Comparison of ENCODE assay signal across 29 cellular contexts in genomic region chr20:58188496-58188895, GRCh38. TPM values are rescaled to one million over a fixed set of nuclear protein-coding genes. Genes with fewer than 3 reads are reported as not detected.
DNase-seq lines count a peak whose midpoint lies in the region; ATAC-seq and TF ChIP-seq lines count a peak whose summit lies in the region.
"Had no signal": no experiment of that assay in that cellular context is flagged by ENCODE, and none has a peak within 500 bp of the region (broad histone marks: within the 10 kb centered on the region; RNA-seq: fewer than 3 reads in every experiment).

No MANE protein-coding gene starts in this region.

- no peak overlapping the region for H2BK5ac ChIP-seq in mesendoderm (ENCODE audit: low read length)

- H3K18ac ChIP-seq in mesendoderm (ENCODE audit: low read length), result no peak overlapping the region

- no peak for ATAC-seq in HG02678 (IDR thresholded peaks at IDR 0.05; ENCODE audit: unreplicated experiment)
- ATAC-seq: activated CD8-positive, alpha-beta T cell treated with anti-CD3 and anti-CD28 coated beads, Interleukin-2, amount 10 ng/mL, durations not matched to agents 7 days and 5 days; activated naive CD4-positive, alpha-beta T cell treated with anti-CD3 and anti-CD28 coated beads, Interleukin-2, amount 50 U/mL, for 72 hours; gastroesophageal sphincter; natural killer cell had no signal

- H3K23ac ChIP-seq in mesendoderm (ENCODE audit: low read length), result no peak overlapping the region

- H4K5ac ChIP-seq in mesendoderm (ENCODE audit: low read length), result no peak overlapping the region

- H3K9me3 ChIP-seq in Loucy (ENCODE audit: insufficient read depth, low read depth, low read length), result no peaks in the 10 kb centered on the region
- H3K9me3 ChIP-seq in CD8-positive, alpha-beta memory T cell (ENCODE audit: low read length), result no peaks in the 10 kb centered on the region
- H3K9me3 ChIP-seq: ovary, SK-N-SH, thyroid gland had no signal

- WGBS in mesendoderm (ENCODE audit: extremely low coverage, insufficient coverage, low lambda C conversion rate), result no CpG with 5 or more reads among the region's 3 CpGs

- no peak overlapping the region for H3K56ac ChIP-seq in mesendoderm (ENCODE audit: low read length)

- H3K9me2 ChIP-seq in Loucy (replicated peaks; ENCODE audit: low read depth, low read length), result no peaks in the 10 kb centered on the region
- H3K9me2 ChIP-seq: SK-N-SH had no signal

- H3K36me3 ChIP-seq in GM06990 (ENCODE audit: control insufficient read depth, insufficient read depth, low read length) (no peaks in the 10 kb centered on the region), Loucy (ENCODE audit: insufficient read depth, low read length) (no peaks in the 10 kb centered on the region), mesendoderm (ENCODE audit: control insufficient read depth, insufficient read depth, low read length) (no peaks in the 10 kb centered on the region)
- no peaks in the 10 kb centered on the region for H3K36me3 ChIP-seq in CD8-positive, alpha-beta memory T cell (ENCODE audit: insufficient read depth, low read length)
- H3K36me3 ChIP-seq: cardiac muscle cell, gastroesophageal sphincter, ovary, right atrium auricular region, stomach, thyroid gland had no signal

- H3K27me3 Mint-ChIP-seq in chondrocyte (ENCODE audit: low read depth), result peaks cover 11% of the 10 kb centered on the region
- peaks cover 21 to 41% of the 10 kb centered on the region in 2 donors for H3K27me3 Mint-ChIP-seq in CD8-positive, alpha-beta memory T cell
- H3K27me3 Mint-ChIP-seq: dendritic cell treated with granulocyte-macrophage colony-stimulating factor and Interleukin-4, amounts not matched to agents 40 ng/mL and 50 ng/mL, for 4 days had no signal

- H3K4ac ChIP-seq in mesendoderm (ENCODE audit: low read depth, low read length), result no peak overlapping the region

- no peaks in the 10 kb centered on the region for H4K20me1 ChIP-seq in Loucy (ENCODE audit: insufficient read depth, low read length, poor library complexity, severe bottlenecking)

- no peaks in the 10 kb centered on the region for H3K79me2 ChIP-seq in Loucy (ENCODE audit: insufficient read depth, low read length)
- no peaks in the 10 kb centered on the region for H3K79me2 ChIP-seq in mesendoderm (ENCODE audit: control insufficient read depth, insufficient read depth, low read length)

- peaks cover 3% of the 10 kb centered on the region for H3K36me3 Mint-ChIP-seq in chondrocyte (ENCODE audit: low read depth)
- H3K36me3 Mint-ChIP-seq in CD8-positive, alpha-beta memory T cell, result no peaks in the 10 kb centered on the region
- H3K36me3 Mint-ChIP-seq: activated naive CD4-positive, alpha-beta T cell treated with anti-CD3 and anti-CD28 coated beads, Interleukin-2, amount 50 U/mL, for 72 hours; natural killer cell had no signal

- peak; percentile 2 for TF ChIP-seq CTCF in GM06990 (IDR thresholded peaks at IDR 0.05; ENCODE audit: insufficient read depth, low read length, poor library complexity, severe bottlenecking)
- 0 out of 2 replicates have a peak, but pooled peaks have one; percentile 24 for TF ChIP-seq CTCF in Loucy (conservative IDR thresholded peaks at IDR 0.05; ENCODE audit: low read length)
- TF ChIP-seq CTCF in chondrocyte (IDR thresholded peaks at IDR 0.05), result peak; percentile 27
- TF ChIP-seq CTCF in coronary artery (IDR thresholded peaks at IDR 0.05), result no peak

- H3K27ac Mint-ChIP-seq in chondrocyte (ENCODE audit: unreplicated experiment), result no peak overlapping the region
- H3K27ac Mint-ChIP-seq in CD8-positive, alpha-beta memory T cell, result no peak overlapping the region
- H3K27ac Mint-ChIP-seq: activated CD8-positive, alpha-beta T cell treated with anti-CD3 and anti-CD28 coated beads, Interleukin-2, amount 10 ng/mL, durations not matched to agents 7 days and 5 days; activated naive CD4-positive, alpha-beta T cell treated with anti-CD3 and anti-CD28 coated beads, Interleukin-2, amount 50 U/mL, for 72 hours; dendritic cell treated with granulocyte-macrophage colony-stimulating factor and Interleukin-4, amounts not matched to agents 40 ng/mL and 50 ng/mL, for 4 days; natural killer cell; T-helper 1 cell treated with Interleukin-12 subunit alpha and Interleukin-12 subunit beta and Interleukin-4 antibody, amounts not matched to agents 30 μg/mL and 1 μg/mL, for 36 hours had no signal

- H3F3A ChIP-seq in Loucy (ENCODE audit: low read depth), result no peaks in the 10 kb centered on the region

- H3K4me1 Mint-ChIP-seq in chondrocyte (ENCODE audit: low read depth), result no peaks in the 10 kb centered on the region
- no peaks in the 10 kb centered on the region for H3K4me1 Mint-ChIP-seq in CD8-positive, alpha-beta memory T cell
- H3K4me1 Mint-ChIP-seq: natural killer cell had no signal

- no peak overlapping the region for H3K9ac ChIP-seq in Loucy (ENCODE audit: low read depth, low read length, poor library complexity, severe bottlenecking)
- H3K9ac ChIP-seq in mesendoderm (ENCODE audit: low read length), result no peak overlapping the region
- H3K9ac ChIP-seq: SK-N-SH had no signal

- H2AK5ac ChIP-seq in mesendoderm (ENCODE audit: low read length), result no peak overlapping the region

- H2BK15ac ChIP-seq in mesendoderm (replicated peaks; ENCODE audit: low read depth), result no peak overlapping the region

- no peak overlapping the region for H4K8ac ChIP-seq in mesendoderm (ENCODE audit: low read depth, low read length)

- POLR2A ChIA-PET in CD8-positive, alpha-beta memory T cell (lab: Charles Lee), result no interaction called here

- CTCF ChIA-PET in CD8-positive, alpha-beta memory T cell (lab: Charles Lee), result no interaction called here

- no peak overlapping the region for H3K4me3 Mint-ChIP-seq in chondrocyte (ENCODE audit: unreplicated experiment)
- no peak overlapping the region for H3K4me3 Mint-ChIP-seq in CD8-positive, alpha-beta memory T cell
- H3K4me3 Mint-ChIP-seq: activated CD8-positive, alpha-beta T cell treated with anti-CD3 and anti-CD28 coated beads, Interleukin-2, amount 10 ng/mL, durations not matched to agents 7 days and 5 days; dendritic cell treated with granulocyte-macrophage colony-stimulating factor and Interleukin-4, amounts not matched to agents 40 ng/mL and 50 ng/mL, for 4 days; natural killer cell; T-helper 1 cell treated with Interleukin-12 subunit alpha and Interleukin-12 subunit beta and Interleukin-4 antibody, amounts not matched to agents 30 μg/mL and 1 μg/mL, for 36 hours had no signal

- H3K4me3 ChIP-seq in GM06990 (replicated peaks; ENCODE audit: low read depth, low read length) (no peak overlapping the region), Loucy (ENCODE audit: low read length, poor library complexity, severe bottlenecking) (no peak overlapping the region), mesendoderm (ENCODE audit: low read length) (no peak overlapping the region), coronary artery (no peak overlapping the region)
- no peak overlapping the region for H3K4me3 ChIP-seq in CD8-positive, alpha-beta memory T cell (ENCODE audit: low read length)
- H3K4me3 ChIP-seq: cardiac muscle cell, gastroesophageal sphincter, ovary, right atrium auricular region, stomach, thyroid gland had no signal

- no peak for DNase-seq in GM06990 (ENCODE audit: extremely low read depth, insufficient read length)
- DNase-seq in chondrocyte (ENCODE audit: low spot score), result no peak
- DNase-seq in mesendoderm, result peak; percentile 71
- no peak for DNase-seq in coronary artery (ENCODE audit: low spot score)
- no peak for DNase-seq in activated CD4-positive, alpha-beta T cell treated with anti-CD3 and anti-CD28 coated beads for 48 hours
- DNase-seq in CD8-positive, alpha-beta memory T cell, result no peak
- DNase-seq: activated CD4-positive, alpha-beta T cell treated with anti-CD3 and anti-CD28 coated beads for 1 hour; activated CD8-positive, alpha-beta T cell treated with anti-CD3 and anti-CD28 coated beads, Interleukin-2, amount 10 ng/mL, durations not matched to agents 7 days and 5 days; hippocampal formation; islet precursor cell; Karpas-422; natural killer cell; NCI-H1694 treated with DMSO at 0.1 percent for 48 hours; NCI-H2171 treated with DMSO at 0.1 percent for 48 hours; ovary; RPMI8226; SK-N-SH; stimulated activated CD4-positive, alpha-beta T cell treated with anti-CD3 and anti-CD28 coated beads, Interleukin-2, amount 100 ng/mL, for 24 hours; stomach; thyroid gland had no signal

- H3K79me1 ChIP-seq in mesendoderm (ENCODE audit: low read length), result no peaks in the 10 kb centered on the region

- H2BK120ac ChIP-seq in mesendoderm (ENCODE audit: low read depth, low read length), result no peak overlapping the region

- no peak overlapping the region for H3K4me2 ChIP-seq in Loucy (ENCODE audit: low read depth, low read length, poor library complexity, severe bottlenecking)
- no peak overlapping the region for H3K4me2 ChIP-seq in mesendoderm (ENCODE audit: low read length)
- H3K4me2 ChIP-seq: SK-N-SH had no signal

- H3K27ac ChIP-seq in mesendoderm (ENCODE audit: low read depth, low read length) (no peak overlapping the region), coronary artery (no peak overlapping the region)
- no peak overlapping the region for H3K27ac ChIP-seq in CD8-positive, alpha-beta memory T cell (ENCODE audit: low read depth, low read length)
- H3K27ac ChIP-seq: cardiac muscle cell, gastroesophageal sphincter, ovary, right atrium auricular region, stomach, thyroid gland had no signal

- peaks cover 8% of the 10 kb centered on the region for H3K9me3 Mint-ChIP-seq in chondrocyte (ENCODE audit: low read depth)
- H3K9me3 Mint-ChIP-seq in CD8-positive, alpha-beta memory T cell, result peaks cover 0 to 2% (median 0%) of the 10 kb centered on the region in 5 donors
- H3K9me3 Mint-ChIP-seq: dendritic cell treated with granulocyte-macrophage colony-stimulating factor and Interleukin-4, amounts not matched to agents 40 ng/mL and 50 ng/mL, for 4 days; natural killer cell; T-helper 1 cell treated with Interleukin-12 subunit alpha and Interleukin-12 subunit beta and Interleukin-4 antibody, amounts not matched to agents 30 μg/mL and 1 μg/mL, for 36 hours had no signal

- no peaks in the 10 kb centered on the region; the same call in 1 of the 2 replicates for H3K27me3 ChIP-seq in GM06990 (replicated peaks; ENCODE audit: control insufficient read depth, insufficient read depth, low read length)
- no peaks in the 10 kb centered on the region for H3K27me3 ChIP-seq in Loucy (ENCODE audit: insufficient read depth, low read length, poor library complexity, severe bottlenecking)
- H3K27me3 ChIP-seq in mesendoderm (ENCODE audit: insufficient read depth, low read length, poor library complexity), result no peaks in the 10 kb centered on the region
- no peaks in the 10 kb centered on the region for H3K27me3 ChIP-seq in CD8-positive, alpha-beta memory T cell (ENCODE audit: insufficient read depth, low read length, poor library complexity, severe bottlenecking)
- H3K27me3 ChIP-seq: cardiac muscle cell, ovary, right atrium auricular region, thyroid gland had no signal

- no peak overlapping the region for H2AFZ ChIP-seq in Loucy (ENCODE audit: low read length)

- H3K4me1 ChIP-seq in Loucy (ENCODE audit: insufficient read depth, low read length, poor library complexity, severe bottlenecking), result no peaks in the 10 kb centered on the region
- H3K4me1 ChIP-seq in mesendoderm (ENCODE audit: control insufficient read depth, low read depth, low read length), result no peaks in the 10 kb centered on the region
- no peaks in the 10 kb centered on the region for H3K4me1 ChIP-seq in CD8-positive, alpha-beta memory T cell (ENCODE audit: insufficient read depth, low read length)
- H3K4me1 ChIP-seq: gastroesophageal sphincter, right atrium auricular region, stomach, thyroid gland had no signal

RNA-seq across cellular contexts. Expression of gene ANKRD60, which starts 40.0 kb away (rescaled TPM):
- total RNA-seq in chondrocyte, result not detected in 3 replicates
- not detected for polyA plus RNA-seq in mesendoderm (2013, experiment 1 of 2)
- polyA plus RNA-seq in mesendoderm (2013, experiment 2 of 2), result not detected
- not detected for total RNA-seq in CD8-positive, alpha-beta memory T cell
- not detected for polyA plus RNA-seq in CD8-positive, alpha-beta memory T cell
- total RNA-seq: activated CD8-positive, alpha-beta T cell treated with anti-CD3 and anti-CD28 coated beads, Interleukin-2, amount 10 ng/mL, durations not matched to agents 7 days and 5 days; activated naive CD4-positive, alpha-beta T cell treated with anti-CD3 and anti-CD28 coated beads, Interleukin-2, amount 50 U/mL, for 72 hours; cardiac muscle cell; gastroesophageal sphincter; liver; natural killer cell; ovary; right atrium auricular region; stomach; thyroid gland had no signal
- polyA plus RNA-seq: cardiac muscle cell, liver, ovary, SK-N-SH, stomach had no signal
